1 cellular context compared by ENCODE assay signal in genomic region chr2:58633576-58634365, GRCh38.
TF ChIP-seq lines count a peak whose summit lies in the region.

No MANE protein-coding gene starts in this region.

TF ChIP-seq in SK-N-SH, 30 proteins besides CTCF, POLR2A, EP300 and RAD21:
- peak; percentile 45; the same call in 1 of the 2 replicates for TF ChIP-seq USF1 (IDR thresholded peaks at IDR 0.05; ENCODE audit: borderline replicate concordance, low read depth)
- TF ChIP-seq EZH2phosphoT487 (IDR thresholded peaks at IDR 0.05; ENCODE audit: borderline replicate concordance, low read depth), result no peak
